Comparison of ENCODE assay signal across 16 cellular contexts in genomic region chrX:38871129-38872029, GRCh38.
DNase-seq lines count a peak whose midpoint lies in the region; ATAC-seq, FAIRE-seq and TF ChIP-seq lines count a peak whose summit lies in the region.
"Had no signal": no experiment of that assay in that cellular context is flagged by ENCODE, and none has a peak within 500 bp of the region (broad histone marks: within the 10 kb centered on the region; RNA-seq: fewer than 3 reads in every experiment).

No MANE protein-coding gene starts in this region.

- H3K23me2 ChIP-seq in H9 (ENCODE audit: insufficient read length, low read depth, low read length, poor library complexity, severe bottlenecking), result peaks cover 5% of the 10 kb centered on the region

- peaks cover 0 to 42% (median 30%) of the 10 kb centered on the region in 10 experiments; a peak in 18 of 20 replicates for H3K4me1 ChIP-seq in BLaER1 treated with 17β-estradiol and CSF1 and Interleukin-3, amounts not matched to agents 10 nM and 100 nM
- H3K4me1 ChIP-seq in H9 (ENCODE audit: insufficient read depth, low read length) (peaks cover 9% of the 10 kb centered on the region; the same call in 1 of the 2 replicates), SJSA1 (replicated peaks) (peaks cover 18% of the 10 kb centered on the region), keratinocyte (ENCODE audit: control insufficient read depth, extremely low read depth, insufficient read depth, low read length) (peaks cover 27% of the 10 kb centered on the region)

- DNase-seq in H9 (peak; percentile 64), SJSA1 (ENCODE audit: low read depth in 1 of 2, low spot score in 2 of 2) (peak in 1 of 2 experiments; percentile 28), keratinocyte (ENCODE audit: low read depth, low spot score) (no peak), NCI-H524 treated with DMSO at 0.1 percent for 48 hours (lab: John Stamatoyannopoulos, UW) (no peak), cerebellar nuclear complex (lab: John Stamatoyannopoulos, UW) (no peak)
- DNase-seq: activated CD4-positive, CD25-positive, alpha-beta regulatory T cell; activated naive CD4-positive, alpha-beta T cell; naive B cell; NCI-H1048; stimulated activated CD4-positive, alpha-beta T cell treated with anti-CD3 and anti-CD28 coated beads, Interleukin-2, amount 100 ng/mL, for 24 hours; T-helper 17 cell had no signal

- peak overlapping the region; percentile 91 to 99 (median 98) for H3K27ac Mint-ChIP-seq in H9
- H3K27ac Mint-ChIP-seq: IgD-negative memory B cell, T-helper 17 cell had no signal

- peaks cover 58 to 63% of the 10 kb centered on the region in 2 experiments for H3K9me3 Mint-ChIP-seq in H9

- H3K9me3 ChIP-seq in BLaER1 treated with 17β-estradiol and CSF1 and Interleukin-3, amounts not matched to agents 10 nM and 100 nM (replicated peaks in 1 of 11), result peaks cover 0 to 11% (median 3%) of the 10 kb centered on the region in 11 experiments; a peak in 4 of 22 replicates
- H3K9me3 ChIP-seq in H9 (ENCODE audit: control insufficient read depth, low read depth, low read length) (no peaks in the 10 kb centered on the region), SJSA1 (replicated peaks) (no peaks in the 10 kb centered on the region), keratinocyte (ENCODE audit: control insufficient read depth, low read depth, low read length) (no peaks in the 10 kb centered on the region)

- no peak overlapping the region for H2BK20ac ChIP-seq in H9 (ENCODE audit: low read depth, low read length, poor library complexity, severe bottlenecking)

- H2BK120ac ChIP-seq in H9 (ENCODE audit: low read depth, low read length, poor library complexity, severe bottlenecking), result no peak overlapping the region

- no peak overlapping the region for H3K56ac ChIP-seq in H9 (ENCODE audit: insufficient read length, low read depth, low read length)

- no peaks in the 10 kb centered on the region for H3K36me3 ChIP-seq in BLaER1 treated with 17β-estradiol and CSF1 and Interleukin-3, amounts not matched to agents 10 nM and 100 nM
- no peaks in the 10 kb centered on the region for H3K36me3 ChIP-seq in SJSA1
- no peaks in the 10 kb centered on the region for H3K36me3 ChIP-seq in keratinocyte (ENCODE audit: control insufficient read depth in 2 of 2, extremely low read depth in 1 of 2, insufficient read depth in 2 of 2, low read length in 2 of 2)

- no peaks in the 10 kb centered on the region for H3K27me3 ChIP-seq in BLaER1 treated with 17β-estradiol and CSF1 and Interleukin-3, amounts not matched to agents 10 nM and 100 nM
- H3K27me3 ChIP-seq in H9 (ENCODE audit: insufficient read depth, low read length) (no peaks in the 10 kb centered on the region), SJSA1 (replicated peaks) (no peaks in the 10 kb centered on the region), keratinocyte (ENCODE audit: control insufficient read depth, extremely low read depth, insufficient read depth, low read length) (no peaks in the 10 kb centered on the region)

- H3K9ac ChIP-seq in BLaER1 treated with 17β-estradiol and CSF1 and Interleukin-3, amounts not matched to agents 10 nM and 100 nM, result no peak overlapping the region
- H3K9ac ChIP-seq in H9 (ENCODE audit: extremely low read depth, insufficient read length, low read length) (peak overlapping the region; percentile 63), keratinocyte (ENCODE audit: control insufficient read depth, extremely low read depth, insufficient read depth, low read length) (no peak overlapping the region)

- no CpG with 5 or more reads among the region's 5 CpGs for WGBS in H9 (ENCODE audit: extremely low coverage, insufficient read length, low lambda C conversion rate)

- no peak overlapping the region for H4K8ac ChIP-seq in H9 (replicated peaks; ENCODE audit: insufficient read length, low read depth, low read length)

- H3K79me1 ChIP-seq in H9 (ENCODE audit: insufficient read depth, low read depth, low read length, poor library complexity, severe bottlenecking), result no peaks in the 10 kb centered on the region

- H4K91ac ChIP-seq in H9 (ENCODE audit: insufficient read length, low read depth, low read length), result peak overlapping the region; percentile 83

- H3K36me3 Mint-ChIP-seq in H9 (ENCODE audit: insufficient read depth in 1 of 3, low read depth in 3 of 3), result peaks cover 0 to 2% (median 0%) of the 10 kb centered on the region in 3 experiments; a peak in 3 of 7 replicates
- H3K36me3 Mint-ChIP-seq: IgD-negative memory B cell, naive B cell had no signal

- FAIRE-seq in keratinocyte (lab: Jason Lieb, UNC), result peak; percentile 41

- no peak for ATAC-seq in activated CD4-positive, CD25-positive, alpha-beta regulatory T cell treated with anti-CD3 and anti-CD28 coated beads, Interleukin-2, amount 50 U/mL, for 24 hours
- no peak for ATAC-seq in GM18861 (IDR thresholded peaks at IDR 0.05; ENCODE audit: unreplicated experiment)
- ATAC-seq: Right ventricle myocardium inferior, T-helper 17 cell had no signal

- H3K9me1 ChIP-seq in keratinocyte (ENCODE audit: control insufficient read depth, extremely low read depth, insufficient read depth, low read length), result no peaks in the 10 kb centered on the region

- no peak for TF ChIP-seq CTCF in H9 (conservative IDR thresholded peaks at IDR 0.05)
- no peak for TF ChIP-seq CTCF in keratinocyte (optimal IDR thresholded peaks at IDR 0.05 in 1 of 3, IDR thresholded peaks at IDR 0.05 in 1 of 3, conservative IDR thresholded peaks at IDR 0.05 in 1 of 3; ENCODE audit: extremely low read depth in 1 of 3, insufficient read depth in 2 of 3, low read length in 3 of 3)

- no peak overlapping the region for H2AFZ ChIP-seq in H9 (ENCODE audit: low read length)
- H2AFZ ChIP-seq in keratinocyte (ENCODE audit: control insufficient read depth, low read length), result no peak overlapping the region

- H3K27me3 Mint-ChIP-seq in H9 (ENCODE audit: low read depth), result no peaks in the 10 kb centered on the region
- H3K27me3 Mint-ChIP-seq: naive B cell, T-helper 17 cell had no signal

- H2BK5ac ChIP-seq in H9 (ENCODE audit: insufficient read length, low read length), result peak overlapping the region; percentile 74

- no peak overlapping the region for H2BK15ac ChIP-seq in H9 (ENCODE audit: low read depth, low read length)

- H3K4me3 ChIP-seq in BLaER1 treated with 17β-estradiol and CSF1 and Interleukin-3, amounts not matched to agents 10 nM and 100 nM, result no peak overlapping the region
- H3K4me3 ChIP-seq in SJSA1 (no peak overlapping the region), keratinocyte (ENCODE audit: control insufficient read depth in 2 of 3, extremely low read depth in 1 of 3, insufficient read depth in 2 of 3, low read depth in 1 of 3, low read length in 3 of 3) (no peak overlapping the region)

- dilution Hi-C loops in keratinocyte (cut with MboI; ENCODE audit: extremely low pct_ligation_motif_present, low sequenced_read_pairs), result no loop called here

- H3K14ac ChIP-seq in H9 (ENCODE audit: insufficient read depth, low read length), result no peak overlapping the region

- no peak overlapping the region for H3K4ac ChIP-seq in H9 (ENCODE audit: low read depth, low read length)

- no peaks in the 10 kb centered on the region for H3K79me2 ChIP-seq in H9 (ENCODE audit: insufficient read depth, low read length)
- no peaks in the 10 kb centered on the region for H3K79me2 ChIP-seq in keratinocyte (ENCODE audit: control insufficient read depth, insufficient read depth, low read length)

- H3K18ac ChIP-seq in H9 (ENCODE audit: insufficient read length, low read depth, low read length), result peak overlapping the region; percentile 90

- peak overlapping the region; percentile 28 for H2AK5ac ChIP-seq in H9 (ENCODE audit: insufficient read length, low read length)

- no peaks in the 10 kb centered on the region for H4K20me1 ChIP-seq in BLaER1 treated with 17β-estradiol and CSF1 and Interleukin-3, amounts not matched to agents 10 nM and 100 nM
- H4K20me1 ChIP-seq in H9 (ENCODE audit: control insufficient read depth, insufficient read depth, insufficient read length) (no peaks in the 10 kb centered on the region), keratinocyte (ENCODE audit: control insufficient read depth, extremely low read depth, insufficient read depth, low read length) (no peaks in the 10 kb centered on the region)

- H3K4me2 ChIP-seq in BLaER1 treated with 17β-estradiol and CSF1 and Interleukin-3, amounts not matched to agents 10 nM and 100 nM, result peak overlapping the region in 6 of 11 experiments; percentile 47 to 79 (median 75); a peak in 11 of 22 replicates
- H3K4me2 ChIP-seq in H9 (ENCODE audit: insufficient read depth, insufficient read length, low read length) (peak overlapping the region; percentile 62), keratinocyte (ENCODE audit: control insufficient read depth, extremely low read depth, insufficient read depth, low read depth, low read length) (no peak overlapping the region)

- peak overlapping the region; percentile 47 to 59 for H3K4me3 Mint-ChIP-seq in H9
- H3K4me3 Mint-ChIP-seq: IgD-negative memory B cell, naive B cell, T-helper 17 cell had no signal

- peaks cover 32 to 54% of the 10 kb centered on the region in 2 experiments for H3K4me1 Mint-ChIP-seq in H9
- H3K4me1 Mint-ChIP-seq: IgD-negative memory B cell, naive B cell, T-helper 17 cell had no signal

- no peak overlapping the region for H3T11ph ChIP-seq in H9 (ENCODE audit: low read length)

- H4K5ac ChIP-seq in H9 (ENCODE audit: insufficient read length, low read depth, low read length), result peak overlapping the region; percentile 98

- H2BK12ac ChIP-seq in H9 (ENCODE audit: insufficient read length, low read depth, low read length), result no peak overlapping the region

- H3K23ac ChIP-seq in H9 (ENCODE audit: insufficient read length, low read depth, low read length), result no peak overlapping the region

- H3K27ac ChIP-seq in BLaER1 treated with 17β-estradiol and CSF1 and Interleukin-3, amounts not matched to agents 10 nM and 100 nM, result peak overlapping the region in 2 of 11 experiments; percentile 77 to 91; a peak in 3 of 22 replicates
- H3K27ac ChIP-seq in H9 (ENCODE audit: insufficient read length, low read depth, low read length) (peak overlapping the region; percentile 99), SJSA1 (peak overlapping the region; percentile 68), keratinocyte (ENCODE audit: control insufficient read depth, insufficient read depth, low read length) (no peak overlapping the region)
